In genomic region chrX:3548743-3549441, GRCh38 we compare ENCODE assay signal across 8 cellular contexts.
A peak's percentile ranks its signal among the peaks of the same experiment; 100 is the strongest.
DNase-seq lines count a peak whose midpoint lies in the region; ATAC-seq and TF ChIP-seq lines count a peak whose summit lies in the region.

No MANE protein-coding gene starts in this region.

- peak overlapping the region; percentile 78 for H3K27ac ChIP-seq in GM23248
- no peak overlapping the region for H3K27ac ChIP-seq in esophagus muscularis mucosa (replicated peaks in 1 of 4)

- TF ChIP-seq POLR2A in esophagus muscularis mucosa (IDR thresholded peaks at IDR 0.05; ENCODE audit: low read depth) = no peak

- no peaks in the 10 kb centered on the region for H3K79me2 ChIP-seq in GM23248 (ENCODE audit: insufficient read depth)

- H2AFZ ChIP-seq in GM23248 = peak overlapping the region; percentile 75

- WGBS in GM23248 (ENCODE audit: low coverage in 1 of 2, low lambda C conversion rate in 2 of 2, missing lambda C conversion rate in 2 of 2), 2 experiments = 1 to 2% methylated on average over 15 to 17 of the region's 17 CpGs
- 38% methylated on average over 17 of the region's 17 CpGs for WGBS in esophagus muscularis mucosa

- TF ChIP-seq EP300 in esophagus muscularis mucosa (IDR thresholded peaks at IDR 0.05) = no peak

- H3K9me3 ChIP-seq in GM23248 (ENCODE audit: low read depth) = no peaks in the 10 kb centered on the region
- H3K9me3 ChIP-seq in esophagus muscularis mucosa = no peaks in the 10 kb centered on the region

- no peaks in the 10 kb centered on the region for H3K36me3 Mint-ChIP-seq in effector memory CD8-positive, alpha-beta T cell (ENCODE audit: insufficient read depth)

- H3F3A ChIP-seq in GM23248 (ENCODE audit: insufficient read depth) = 0 out of 2 replicates have a peak, but pooled peaks cover 9% of the 10 kb centered on the region

- ATAC-seq in effector memory CD8-positive, alpha-beta T cell (replicated peaks) = no peak

- peak overlapping the region; percentile 75 for H3K9ac ChIP-seq in GM23248

- H3K4me2 ChIP-seq in GM23248 (ENCODE audit: unreplicated experiment) = peak overlapping the region; percentile 98

- H3K9me2 ChIP-seq in GM23248 (ENCODE audit: insufficient read depth) = no peaks in the 10 kb centered on the region

- no peaks in the 10 kb centered on the region for H3K4me1 Mint-ChIP-seq in effector memory CD8-positive, alpha-beta T cell (ENCODE audit: low read depth in 2 of 2)

- H3K27ac Mint-ChIP-seq in effector memory CD8-positive, alpha-beta T cell = no peak overlapping the region

- intact Hi-C loops in esophagus muscularis mucosa (cut with DNase I) = no loop called here

- H3K4me1 ChIP-seq in GM23248 (ENCODE audit: insufficient read depth) (peaks cover 12% of the 10 kb centered on the region; the same call in 1 of the 2 replicates), esophagus muscularis mucosa (no peaks in the 10 kb centered on the region)

- H3K4me3 ChIP-seq in GM23248 (peak overlapping the region; percentile 72), esophagus muscularis mucosa (peak overlapping the region in 1 of 4 donors; percentile 18)

- no peaks in the 10 kb centered on the region for H3K27me3 ChIP-seq in GM23248 (replicated peaks; ENCODE audit: insufficient read depth)
- H3K27me3 ChIP-seq in esophagus muscularis mucosa = no peaks in the 10 kb centered on the region

- DNase-seq in GM23248 (peak; percentile 90), NOMO-1 treated with dmso at 0.1 percent for 144 hours (lab: John Stamatoyannopoulos, UW; ENCODE audit: unreplicated experiment) (peak; percentile 71), esophagus muscularis mucosa (ENCODE audit: extremely low spot score) (no peak), renal cortical epithelial cell (ENCODE audit: low read depth) (peak; percentile 27), NCI-H1105 treated with DMSO at 0.1 percent for 48 hours (lab: John Stamatoyannopoulos, UW) (no peak), activated T-cell treated with anti-CD3 and anti-CD28 coated beads for 4 hours (no peak)
- no peak for DNase-seq in central memory CD4-positive, alpha-beta T cell
- no peak for DNase-seq in effector memory CD8-positive, alpha-beta T cell

- TF ChIP-seq CTCF in esophagus muscularis mucosa (IDR thresholded peaks at IDR 0.05) = peak in 2 of 3 experiments; percentile 11 to 17

- no peaks in the 10 kb centered on the region for H4K20me1 ChIP-seq in GM23248 (ENCODE audit: insufficient read depth)

- no peaks in the 10 kb centered on the region for H3K36me3 ChIP-seq in GM23248 (ENCODE audit: low read depth)
- H3K36me3 ChIP-seq in esophagus muscularis mucosa = no peaks in the 10 kb centered on the region

- H3K4me3 Mint-ChIP-seq in effector memory CD8-positive, alpha-beta T cell = no peak overlapping the region

- H3K27me3 Mint-ChIP-seq in effector memory CD8-positive, alpha-beta T cell = peaks cover 9 to 14% of the 10 kb centered on the region in 2 donors

- in situ Hi-C loops in GM23248 (cut with MboI) = loop anchor here (25.0 kb wide), 1 partner anchor 212 kb away; the partner anchor contains the start of gene MXRA5

- no peaks in the 10 kb centered on the region for H3K9me3 Mint-ChIP-seq in effector memory CD8-positive, alpha-beta T cell

Comparison
In these comparisons a context has a peak if more than half of its experiments do, and no peak if none do; other contexts are left out.
1. DNase-seq: peak in GM23248 (single experiment), NOMO-1 treated with dmso at 0.1 percent for 144 hours (single experiment) and renal cortical epithelial cell (single experiment); none in esophagus muscularis mucosa (single experiment), central memory CD4-positive, alpha-beta T cell (single experiment), NCI-H1105 treated with DMSO at 0.1 percent for 48 hours (single experiment), activated T-cell treated with anti-CD3 and anti-CD28 coated beads for 4 hours (single experiment) and effector memory CD8-positive, alpha-beta T cell (0 of 3).